Comparison of ENCODE assay signal across 8 cellular contexts in genomic region chr16:48366165-48367093, GRCh38. TPM values are rescaled to one million over a fixed set of nuclear protein-coding genes. Genes with fewer than 3 reads are reported as not detected.
DNase-seq lines count a peak whose midpoint lies in the region; ATAC-seq and TF ChIP-seq lines count a peak whose summit lies in the region.

No MANE protein-coding gene starts in this region.

- H4K20me1 ChIP-seq in DOHH2 (ENCODE audit: control insufficient read depth, insufficient read depth, low read depth, low read length): peaks cover 21% of the 10 kb centered on the region

- peak overlapping the region; percentile 74 for H3K4me3 ChIP-seq in DOHH2 (ENCODE audit: low read length)
- H3K4me3 ChIP-seq in RWPE2 (ENCODE audit: severe bottlenecking): peak overlapping the region; percentile 36
- H3K4me3 ChIP-seq in adrenal gland: peak overlapping the region in 3 of 4 donors; percentile 41 to 78 (median 61)

- H3K4me2 ChIP-seq in DOHH2 (ENCODE audit: low read length): peak overlapping the region; percentile 84

- ATAC-seq in GM19467 (IDR thresholded peaks at IDR 0.05; ENCODE audit: unreplicated experiment): peak; percentile 41
- peak; percentile 51 for ATAC-seq in HG03558 (IDR thresholded peaks at IDR 0.05; ENCODE audit: extremely low read depth, unreplicated experiment)
- ATAC-seq in RWPE2 (ENCODE audit: low read depth): peak; percentile 60
- peak; percentile 67 for ATAC-seq in sciatic nerve

- intact Hi-C loops in adrenal gland (cut with DNase I): no loop called here
- intact Hi-C loops in sciatic nerve (cut with DNase I): no loop called here

- peaks cover 99% of the 10 kb centered on the region for H3K79me2 ChIP-seq in DOHH2 (ENCODE audit: control insufficient read depth, low read length)

- peak in 1 of 2 donors; percentile 7 for TF ChIP-seq POLR2A in adrenal gland (IDR thresholded peaks at IDR 0.05)

- H3K36me3 ChIP-seq in DOHH2 (ENCODE audit: control insufficient read depth, low read length) (peaks cover 8% of the 10 kb centered on the region), RWPE2 (ENCODE audit: low read depth) (peaks cover 11% of the 10 kb centered on the region; the same call in 1 of the 2 replicates), adrenal gland (replicated peaks in 1 of 2) (no peaks in the 10 kb centered on the region)

- H3K9me3 ChIP-seq in DOHH2 (ENCODE audit: control insufficient read depth, insufficient read depth, low read length) (no peaks in the 10 kb centered on the region), RWPE2 (ENCODE audit: severe bottlenecking) (no peaks in the 10 kb centered on the region), adrenal gland (replicated peaks in 1 of 3) (no peaks in the 10 kb centered on the region)

- H3K27ac ChIP-seq in DOHH2 (ENCODE audit: low read depth, low read length) (peak overlapping the region; percentile 35), RWPE2 (ENCODE audit: poor library complexity, severe bottlenecking) (peak overlapping the region; percentile 80), adrenal gland (peak overlapping the region; percentile 78 to 92 (median 90))

- no peaks in the 10 kb centered on the region for H3K27me3 ChIP-seq in DOHH2 (ENCODE audit: control insufficient read depth, low read length)
- no peaks in the 10 kb centered on the region for H3K27me3 ChIP-seq in RWPE2 (ENCODE audit: insufficient read depth, poor library complexity, severe bottlenecking)
- H3K27me3 ChIP-seq in adrenal gland: no peaks in the 10 kb centered on the region

- 19 to 20% (median 20%) methylated on average over 21 of the region's 21 CpGs for WGBS in adrenal gland, 4 donors

- DNase-seq in RWPE2 (ENCODE audit: low spot score) (no peak), adrenal gland (peak in 6 of 7 donors; percentile 43 to 74 (median 54)), hepatic stellate cell (ENCODE audit: low spot score) (peak; percentile 61), sciatic nerve (ENCODE audit: low spot score) (no peak), DMS153 (lab: John Stamatoyannopoulos, UW) (no peak)

- H3F3A ChIP-seq in DOHH2 (ENCODE audit: control insufficient read depth, insufficient read depth): no peaks in the 10 kb centered on the region

- peaks cover 29% of the 10 kb centered on the region for H3K4me1 ChIP-seq in DOHH2 (ENCODE audit: control insufficient read depth, low read length)
- peaks cover 31% of the 10 kb centered on the region for H3K4me1 ChIP-seq in RWPE2 (ENCODE audit: insufficient read depth, poor library complexity, severe bottlenecking)
- H3K4me1 ChIP-seq in adrenal gland (replicated peaks in 1 of 2): peaks cover 18 to 33% of the 10 kb centered on the region in 2 donors

- TF ChIP-seq CTCF in DOHH2 (IDR thresholded peaks at IDR 0.05; ENCODE audit: low read depth, low read length, poor library complexity, severe bottlenecking): no peak
- no peak for TF ChIP-seq CTCF in RWPE2 (IDR thresholded peaks at IDR 0.05; ENCODE audit: poor library complexity, severe bottlenecking)
- TF ChIP-seq CTCF in adrenal gland (IDR thresholded peaks at IDR 0.05): no peak

- no peaks in the 10 kb centered on the region for H3K9me2 ChIP-seq in DOHH2 (replicated peaks; ENCODE audit: control insufficient read depth, low read length)

RNA-seq across cellular contexts. Expression of gene SIAH1, which starts 18.8 kb away (rescaled TPM):
- total RNA-seq in adrenal gland (10 to 100 TPM; 11.8 to 27.5 (median 18.0) TPM), sciatic nerve (37.2 TPM)
- polyA plus RNA-seq in adrenal gland: 10 to 100 TPM in 2 of 3 donors, 1 to 10 TPM in 1; 9.9 to 17.4 (median 10.9) TPM

Comparison
In these comparisons a context has a peak if more than half of its experiments do, and no peak if none do; other contexts are left out.
1. H3K27ac ChIP-seq: peak in every context shown above with its lines; median percentile 90 in adrenal gland; 80 in RWPE2; 35 in DOHH2.
2. DNase-seq: peak in adrenal gland (6 of 7) and hepatic stellate cell (single experiment); none in RWPE2 (single experiment), sciatic nerve (single experiment) and DMS153 (single experiment).
3. Peak in every context shown above with its lines, with median percentiles within 50 percentile points of each other: H3K4me3 ChIP-seq and ATAC-seq.